ENCODE assay signal across 34 cellular contexts in the genomic region with DNA sequence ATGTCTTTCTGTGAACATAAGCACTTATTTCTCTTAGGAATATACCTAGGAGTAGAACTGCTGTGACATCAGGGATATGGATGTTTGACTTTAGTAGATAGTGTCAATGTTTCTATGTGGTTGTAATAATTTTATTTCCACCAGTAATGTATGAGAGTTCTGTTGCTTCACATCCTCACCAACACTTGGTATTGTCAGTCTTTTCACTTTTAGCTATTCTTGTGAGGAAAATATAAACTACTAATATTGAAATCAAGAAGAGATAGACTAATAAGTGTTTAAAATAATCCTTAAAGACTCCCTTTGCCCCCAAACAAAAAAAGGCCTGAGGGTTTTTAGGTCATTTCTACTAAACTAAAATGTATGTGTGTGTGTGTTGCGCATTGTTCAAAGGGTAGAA.
"Had no signal": no experiment of that assay in that cellular context is flagged by ENCODE, and none has a peak within 500 bp of the region (broad histone marks: within the 10 kb centered on the region; RNA-seq: fewer than 3 reads in every experiment).

No MANE protein-coding gene starts in this region.

- H3K9me3 ChIP-seq: MG63 had no signal

- H3K4me3 ChIP-seq: MG63 had no signal

- H3K27ac ChIP-seq: KMS-11 had no signal

- DNase-seq: Karpas-422, Kasumi-1, MG63, MM.1S, MV-4-11, NCI-H1048, NCI-H1092, NCI-H1092 treated with DMSO at 0.1 percent for 48 hours, NCI-H1105, NCI-H1105 treated with DMSO at 0.1 percent for 48 hours, NCI-H1417, NCI-H1417 treated with DMSO at 0.1 percent for 48 hours, NCI-H1436, NCI-H1436 treated with DMSO at 0.1 percent for 48 hours, NCI-H146, NCI-H1694, NCI-H1694 treated with DMSO at 0.1 percent for 48 hours, NCI-H187, NCI-H187 treated with DMSO at 0.1 percent for 48 hours, NCI-H1930, NCI-H2029, NCI-H2029 treated with DMSO at 0.1 percent for 48 hours, NCI-H2081, NCI-H2081 treated with DMSO at 0.1 percent for 48 hours, NCI-H2107, NCI-H2171, NCI-H2171 treated with DMSO at 0.1 percent for 48 hours, NCI-H2227 treated with DMSO at 0.1 percent for 48 hours, NCI-H226, NCI-H345, NCI-H446, NCI-H446 treated with DMSO at 0.1 percent for 48 hours, NCI-H510A had no signal
